ENCODE assay signal across 33 cellular contexts in the genomic region with DNA sequence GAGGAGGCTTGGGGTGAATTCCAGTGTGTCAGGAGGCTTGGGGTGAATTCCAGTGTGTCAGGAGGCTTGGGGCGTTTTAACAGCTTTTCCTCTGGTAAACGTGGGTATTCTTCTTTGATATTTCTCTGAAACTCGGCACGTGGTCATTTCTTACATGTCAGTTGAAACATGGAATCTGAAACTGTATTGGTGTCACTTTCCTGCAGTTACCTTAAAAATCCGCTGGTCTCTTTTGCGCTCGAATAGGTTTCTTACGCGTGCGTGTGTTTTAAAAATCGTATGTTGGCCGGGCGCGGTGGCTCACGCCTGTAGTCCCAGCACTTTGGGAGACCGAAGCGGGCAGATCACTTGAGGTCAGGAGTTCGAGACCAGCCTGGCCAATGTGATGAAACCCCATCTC.
"Had no signal": no experiment of that assay in that cellular context is flagged by ENCODE, and none has a peak within 500 bp of the region (broad histone marks: within the 10 kb centered on the region; RNA-seq: fewer than 3 reads in every experiment).

No MANE protein-coding gene starts in this region.

- H3K4me3 ChIP-seq: left lung, lung, neural progenitor cell, prostate gland, skin epidermis, stomach, testis, thyroid gland, transverse colon, upper lobe of left lung, vagina had no signal

- DNase-seq: hypothalamus; immature natural killer cell; kidney; left colon; mesendoderm; naive B cell; natural killer cell; nephron progenitor cell; occipital lobe; retina; stimulated activated CD4-positive, alpha-beta T cell treated with anti-CD3 and anti-CD28 coated beads, Interleukin-12 subunit alpha, Interleukin-12 subunit beta, amount 100 ng/mL, for 4 hours; stimulated activated CD4-positive, alpha-beta T cell treated with anti-CD3 and anti-CD28 coated beads, Interleukin-15, amount 100 ng/mL, for 24 hours; stimulated activated CD4-positive, alpha-beta T cell treated with anti-CD3 and anti-CD28 coated beads, Interleukin-2, amount 100 ng/mL, for 24 hours; stimulated activated CD4-positive, alpha-beta T cell treated with anti-CD3 and anti-CD28 coated beads, Interleukin-4, amount 100 ng/mL, for 1 hour; stimulated activated naive B cell treated with anti-CD40 and anti-IgM and Interleukin-4, amounts not matched to agents 10 μg/mL and 1 μg/mL and 100 μg/mL, for 72 hours; stimulated activated naive CD8-positive, alpha-beta T cell treated with anti-CD3 and anti-CD28 coated beads, Interleukin-15, Interleukin-2, amounts not matched to agents 100 U/mL and 50 U/mL, for 24 hours; stomach; testis; thyroid gland; transverse colon had no signal

- H3K27me3 Mint-ChIP-seq: naive B cell; stimulated activated naive B cell treated with anti-CD40 and anti-IgM and Interleukin-4, amounts not matched to agents 10 μg/mL and 1 μg/mL and 100 μg/mL, for 72 hours had no signal

- H3K4me3 Mint-ChIP-seq: immature natural killer cell; mesothelial cell of epicardium; natural killer cell; nephron progenitor cell; neural progenitor cell; stimulated activated naive B cell treated with anti-CD40 and anti-IgM and Interleukin-4, amounts not matched to agents 10 μg/mL and 1 μg/mL and 100 μg/mL, for 72 hours had no signal

- H3K4me1 ChIP-seq: left lung, parathyroid adenoma, stomach, testis, thyroid gland, transverse colon, upper lobe of left lung, vagina had no signal

- H3K9me3 ChIP-seq: neutrophil, prostate gland, testis, thyroid gland, transverse colon, vagina had no signal

- H3K79me2 ChIP-seq: parathyroid adenoma had no signal

- H3K4me1 Mint-ChIP-seq: mesothelial cell of epicardium; stimulated activated naive B cell treated with anti-CD40 and anti-IgM and Interleukin-4, amounts not matched to agents 10 μg/mL and 1 μg/mL and 100 μg/mL, for 72 hours had no signal

- H2AFZ ChIP-seq: neural progenitor cell, parathyroid adenoma had no signal

- H3K27ac Mint-ChIP-seq: immature natural killer cell; mesothelial cell of epicardium; natural killer cell; nephron progenitor cell; neural progenitor cell; stimulated activated naive B cell treated with anti-CD40 and anti-IgM and Interleukin-4, amounts not matched to agents 10 μg/mL and 1 μg/mL and 100 μg/mL, for 72 hours had no signal

- H3K27ac ChIP-seq: left lung, neural progenitor cell, neutrophil, parathyroid adenoma, skin epidermis, stomach, testis, thyroid gland, transverse colon, vagina had no signal

- FAIRE-seq: islet of Langerhans, kidney had no signal

- H3K36me3 ChIP-seq: neural progenitor cell, neutrophil, prostate gland, transverse colon, vagina had no signal

- H3K9ac ChIP-seq: neural progenitor cell, parathyroid adenoma had no signal

- ATAC-seq: left colon; left lung; natural killer cell; right cardiac atrium; sciatic nerve; stimulated activated naive B cell treated with anti-CD40 and anti-IgM and Interleukin-4, amounts not matched to agents 10 μg/mL and 1 μg/mL and 100 μg/mL, for 72 hours; stimulated activated naive CD8-positive, alpha-beta T cell treated with anti-CD3 and anti-CD28 coated beads, Interleukin-15, Interleukin-2, amounts not matched to agents 100 U/mL and 50 U/mL, for 24 hours had no signal

- H3K4me2 ChIP-seq: neural progenitor cell had no signal

- H3K27me3 ChIP-seq: left lung, neural progenitor cell, neutrophil, testis, thyroid gland, transverse colon, upper lobe of left lung, vagina had no signal
